Comparison of ENCODE assay signal across 8 cellular contexts in genomic region chr21:36125513-36126121, GRCh38. TPM values are rescaled to one million over a fixed set of nuclear protein-coding genes. Genes with fewer than 3 reads are reported as not detected.
A peak's percentile ranks its signal among the peaks of the same experiment; 100 is the strongest.
DNase-seq lines count a peak whose midpoint lies in the region; ATAC-seq and TF ChIP-seq lines count a peak whose summit lies in the region.

No MANE protein-coding gene starts in this region.

- TF ChIP-seq POLR2A in uterus (IDR thresholded peaks at IDR 0.05) = no peak

- intact Hi-C loops in naive thymus-derived CD4-positive, alpha-beta T cell (cut with micrococcal nuclease) = loop anchor here (1.0 to 2.0 kb wide), 2 partner anchors 10 to 15 kb away; partner anchors contain the start of gene CBR3 (in 1 of the 2)
- intact Hi-C loops in uterus (cut with DNase I; ENCODE audit: low total_unique reads) = no loop called here

- H3K9me3 ChIP-seq in naive thymus-derived CD4-positive, alpha-beta T cell (ENCODE audit: control insufficient read depth in 2 of 3, low read length in 3 of 3) = no peaks in the 10 kb centered on the region
- H3K9me3 ChIP-seq in uterus = no peaks in the 10 kb centered on the region

- peaks cover 4% of the 10 kb centered on the region; the same call in 1 of the 2 replicates for H3F3A ChIP-seq in GM23338 (replicated peaks; ENCODE audit: low read depth)

- no peaks in the 10 kb centered on the region for H3K9me3 Mint-ChIP-seq in GM23338
- no peaks in the 10 kb centered on the region for H3K9me3 Mint-ChIP-seq in activated CD4-positive, alpha-beta memory T cell treated with anti-CD3 and anti-CD28 coated beads, Interleukin-2, amount 10 ng/mL, durations not matched to agents 7 days and 5 days
- H3K9me3 Mint-ChIP-seq in naive thymus-derived CD4-positive, alpha-beta T cell = no peaks in the 10 kb centered on the region

- H3K4me1 ChIP-seq in GM23338 (ENCODE audit: insufficient read depth) (peaks cover 10% of the 10 kb centered on the region), uterus (no peaks in the 10 kb centered on the region)
- H3K4me1 ChIP-seq in naive thymus-derived CD4-positive, alpha-beta T cell (ENCODE audit: control insufficient read depth in 2 of 2, insufficient read depth in 2 of 2, low read length in 2 of 2) = peaks cover 2 to 12% of the 10 kb centered on the region in 2 donors

- DNase-seq in Ammon's horn (ENCODE audit: low spot score) (peak; percentile 78), GM23338 (ENCODE audit: low spot score) (peak; percentile 76), NCI-H446 (lab: John Stamatoyannopoulos, UW) (peak; percentile 50 to 63), epithelial cell of esophagus (ENCODE audit: low read depth) (peak; percentile 73), uterus (peak in 1 of 2 donors; percentile 59), 8988T (no peak)
- peak; percentile 68 for DNase-seq in activated CD4-positive, alpha-beta memory T cell treated with anti-CD3 and anti-CD28 coated beads, Interleukin-2, amount 10 ng/mL, durations not matched to agents 7 days and 5 days
- peak in 7 of 9 donors; percentile 26 to 59 (median 49) for DNase-seq in naive thymus-derived CD4-positive, alpha-beta T cell

- H3K4me3 ChIP-seq in GM23338 (no peak overlapping the region), epithelial cell of esophagus (ENCODE audit: low read length) (no peak overlapping the region), uterus (no peak overlapping the region)
- no peak overlapping the region for H3K4me3 ChIP-seq in naive thymus-derived CD4-positive, alpha-beta T cell (ENCODE audit: low read length)

- H3K27me3 Mint-ChIP-seq in GM23338 (ENCODE audit: insufficient read depth, low read depth, poor library complexity) = peaks cover 6% of the 10 kb centered on the region
- peaks cover 3% of the 10 kb centered on the region for H3K27me3 Mint-ChIP-seq in activated CD4-positive, alpha-beta memory T cell treated with anti-CD3 and anti-CD28 coated beads, Interleukin-2, amount 10 ng/mL, durations not matched to agents 7 days and 5 days
- H3K27me3 Mint-ChIP-seq in naive thymus-derived CD4-positive, alpha-beta T cell = peaks cover 0 to 8% (median 0%) of the 10 kb centered on the region in 5 donors

- no peak overlapping the region for H3K4me2 ChIP-seq in GM23338

- no peaks in the 10 kb centered on the region for H3K36me3 Mint-ChIP-seq in GM23338 (ENCODE audit: low read depth)
- H3K36me3 Mint-ChIP-seq in activated CD4-positive, alpha-beta memory T cell treated with anti-CD3 and anti-CD28 coated beads, Interleukin-2, amount 10 ng/mL, durations not matched to agents 7 days and 5 days (ENCODE audit: low read depth) = no peaks in the 10 kb centered on the region
- H3K36me3 Mint-ChIP-seq in naive thymus-derived CD4-positive, alpha-beta T cell = peaks cover 0 to 1% (median 0%) of the 10 kb centered on the region in 5 donors

- H3K4me3 Mint-ChIP-seq in GM23338 = no peak overlapping the region
- H3K4me3 Mint-ChIP-seq in activated CD4-positive, alpha-beta memory T cell treated with anti-CD3 and anti-CD28 coated beads, Interleukin-2, amount 10 ng/mL, durations not matched to agents 7 days and 5 days = no peak overlapping the region
- peak overlapping the region in 1 of 10 donors; percentile 78 for H3K4me3 Mint-ChIP-seq in naive thymus-derived CD4-positive, alpha-beta T cell

- no peaks in the 10 kb centered on the region for H4K20me1 ChIP-seq in GM23338 (replicated peaks; ENCODE audit: insufficient read depth)

- no peaks in the 10 kb centered on the region for H3K79me2 ChIP-seq in GM23338 (replicated peaks; ENCODE audit: insufficient read depth)

- no peak overlapping the region for H3K27ac ChIP-seq in GM23338 (ENCODE audit: low read depth)
- no peak overlapping the region for H3K27ac ChIP-seq in naive thymus-derived CD4-positive, alpha-beta T cell (ENCODE audit: low read depth, low read length)
- no peak overlapping the region for H3K27ac ChIP-seq in uterus

- CTCF ChIA-PET in activated CD4-positive, alpha-beta memory T cell treated with anti-CD3 and anti-CD28 coated beads, Interleukin-2, amount 10 ng/mL, durations not matched to agents 7 days and 5 days (lab: Charles Lee) = interaction anchor here (0.6 to 5.9 kb wide), 6 partner anchors 12 to 176 kb away, joined by 3 to 40 read pairs (median 3); no protein-coding TSS in a partner anchor
- CTCF ChIA-PET in naive thymus-derived CD4-positive, alpha-beta T cell (lab: Charles Lee) = interaction anchor here (0.6 to 2.1 kb wide), 4 partner anchors 10 to 85 kb away, joined by 3 to 7 read pairs (median 5); partner anchors contain the start of gene CBR3

- peak; percentile 77 to 97 for TF ChIP-seq CTCF in GM23338 (conservative IDR thresholded peaks at IDR 0.05; ENCODE audit: low read depth in 2 of 2)
- TF ChIP-seq CTCF in epithelial cell of esophagus (IDR thresholded peaks at IDR 0.05; ENCODE audit: insufficient read depth, low read depth, low read length, missing control alignments) = peak; percentile 98
- TF ChIP-seq CTCF in uterus (IDR thresholded peaks at IDR 0.05) = peak; percentile 66 to 91 (median 73)

- H2AFZ ChIP-seq in GM23338 = no peak overlapping the region

- peak; percentile 22; the same call in 1 of the 3 replicates for ATAC-seq in GM23338
- ATAC-seq in naive thymus-derived CD4-positive, alpha-beta T cell = peak; percentile 76

- H3K9me2 ChIP-seq in GM23338 (ENCODE audit: insufficient read depth) = no peaks in the 10 kb centered on the region

- H3K36me3 ChIP-seq in GM23338 (ENCODE audit: insufficient read depth) = no peaks in the 10 kb centered on the region
- H3K36me3 ChIP-seq in naive thymus-derived CD4-positive, alpha-beta T cell (ENCODE audit: control insufficient read depth in 2 of 3, insufficient read depth in 3 of 3, low read length in 3 of 3) = no peaks in the 10 kb centered on the region
- H3K36me3 ChIP-seq in uterus = no peaks in the 10 kb centered on the region

- no peak overlapping the region for H3K27ac Mint-ChIP-seq in GM23338
- H3K27ac Mint-ChIP-seq in activated CD4-positive, alpha-beta memory T cell treated with anti-CD3 and anti-CD28 coated beads, Interleukin-2, amount 10 ng/mL, durations not matched to agents 7 days and 5 days = no peak overlapping the region
- peak overlapping the region in 3 of 9 donors; percentile 41 to 72 (median 43) for H3K27ac Mint-ChIP-seq in naive thymus-derived CD4-positive, alpha-beta T cell

- H3K4me1 Mint-ChIP-seq in GM23338 = peaks cover 22% of the 10 kb centered on the region
- peaks cover 16% of the 10 kb centered on the region for H3K4me1 Mint-ChIP-seq in activated CD4-positive, alpha-beta memory T cell treated with anti-CD3 and anti-CD28 coated beads, Interleukin-2, amount 10 ng/mL, durations not matched to agents 7 days and 5 days
- peaks cover 9 to 31% (median 25%) of the 10 kb centered on the region in 7 donors for H3K4me1 Mint-ChIP-seq in naive thymus-derived CD4-positive, alpha-beta T cell

- peaks cover under 1% of the 10 kb centered on the region; the same call in 1 of the 2 replicates for H3K27me3 ChIP-seq in GM23338 (ENCODE audit: insufficient read depth)
- H3K27me3 ChIP-seq in naive thymus-derived CD4-positive, alpha-beta T cell (ENCODE audit: control insufficient read depth in 2 of 2, insufficient read depth in 2 of 2, low read length in 2 of 2) = no peaks in the 10 kb centered on the region
- no peaks in the 10 kb centered on the region for H3K27me3 ChIP-seq in uterus

- POLR2A ChIA-PET in activated CD4-positive, alpha-beta memory T cell treated with anti-CD3 and anti-CD28 coated beads, Interleukin-2, amount 10 ng/mL, durations not matched to agents 7 days and 5 days (lab: Charles Lee) = interaction anchor here (0.9 to 2.6 kb wide), 4 partner anchors 8 to 65 kb away, joined by 3 to 11 read pairs (median 5); partner anchors contain the start of genes CBR3 and SETD4
- POLR2A ChIA-PET in naive thymus-derived CD4-positive, alpha-beta T cell (lab: Charles Lee) = interaction anchor here (1.0 kb wide), 1 partner anchor 11 kb away, joined by 3 read pairs; no protein-coding TSS in a partner anchor

TF ChIP-seq in GM23338, 12 proteins besides CTCF, POLR2A, EP300 and RAD21 (continues in another document):
- TF ChIP-seq EZH2 (IDR thresholded peaks at IDR 0.05; ENCODE audit: low read depth, unreplicated experiment) (no peak), EZH2phosphoT487 (IDR thresholded peaks at IDR 0.05; ENCODE audit: unreplicated experiment) (no peak)

RNA-seq across cellular contexts. Expression of gene CBR3, which starts 9.3 kb away (rescaled TPM):
- total RNA-seq in GM23338 (2014; rRNA removed; shearing (Covaris generic)) = 4.0 and 4.6 TPM in 2 replicates
- polyA plus RNA-seq in GM23338 (2016; fragmentation: Nextera tagmentation; extraction: Ambion mirVana) = 8.2 and 8.7 TPM in 2 replicates
- total RNA-seq in activated CD4-positive, alpha-beta memory T cell treated with anti-CD3 and anti-CD28 coated beads, Interleukin-2, amount 10 ng/mL, durations not matched to agents 7 days and 5 days = 10 to 100 TPM; 27.3 to 29.0 TPM
- 10 to 100 TPM in 1 of 5 experiments, 1 to 10 TPM in 4; 1.3 to 22.5 (median 5.8) TPM for total RNA-seq in naive thymus-derived CD4-positive, alpha-beta T cell
- 1 to 10 TPM; 5.0 to 5.6 TPM for polyA plus RNA-seq in naive thymus-derived CD4-positive, alpha-beta T cell
- 1 to 10 TPM; 2.6 to 7.3 (median 5.2) TPM for total RNA-seq in uterus

RNA-seq across cellular contexts. Expression of gene DOP1B, which starts 31.0 kb away (rescaled TPM):
- total RNA-seq in GM23338 (2014; rRNA removed; shearing (Covaris generic)) = 9.9 and 18.0 TPM in 2 replicates
- polyA plus RNA-seq in GM23338 (2016; fragmentation: Nextera tagmentation; extraction: Ambion mirVana) = 2.8 and 4.9 TPM in 2 replicates
- 10 to 100 TPM; 23.1 to 24.9 TPM for total RNA-seq in activated CD4-positive, alpha-beta memory T cell treated with anti-CD3 and anti-CD28 coated beads, Interleukin-2, amount 10 ng/mL, durations not matched to agents 7 days and 5 days
- total RNA-seq in naive thymus-derived CD4-positive, alpha-beta T cell = 10 to 100 TPM; 12.3 to 34.0 (median 15.1) TPM
- polyA plus RNA-seq in naive thymus-derived CD4-positive, alpha-beta T cell = 1 to 10 TPM; 3.8 to 6.8 TPM
- 10 to 100 TPM in 3 of 4 donors, 1 to 10 TPM in 1; 3.8 to 18.7 (median 14.9) TPM for total RNA-seq in uterus

RNA-seq across cellular contexts. Expression of gene CBR1, which starts 55.8 kb away (rescaled TPM):
- total RNA-seq in GM23338 (2014; rRNA removed; shearing (Covaris generic)) = 487 and 499 TPM in 2 replicates
- 273 and 285 TPM in 2 replicates for polyA plus RNA-seq in GM23338 (2016; fragmentation: Nextera tagmentation; extraction: Ambion mirVana)
- total RNA-seq in activated CD4-positive, alpha-beta memory T cell treated with anti-CD3 and anti-CD28 coated beads, Interleukin-2, amount 10 ng/mL, durations not matched to agents 7 days and 5 days = 10 to 100 TPM; 42.0 to 44.1 TPM
- total RNA-seq in naive thymus-derived CD4-positive, alpha-beta T cell = 10 to 100 TPM in 3 of 5 experiments, 1 to 10 TPM in 2; 6.0 to 51.1 (median 22.1) TPM
- polyA plus RNA-seq in naive thymus-derived CD4-positive, alpha-beta T cell = 10 to 100 TPM; 54.9 to 59.7 TPM
- total RNA-seq in uterus = 100 to 1,000 TPM in 1 of 4 donors, 10 to 100 TPM in 3; 35.7 to 152 (median 57.9) TPM
